ENCODE assay signal across 2 cellular contexts in the genomic region with DNA sequence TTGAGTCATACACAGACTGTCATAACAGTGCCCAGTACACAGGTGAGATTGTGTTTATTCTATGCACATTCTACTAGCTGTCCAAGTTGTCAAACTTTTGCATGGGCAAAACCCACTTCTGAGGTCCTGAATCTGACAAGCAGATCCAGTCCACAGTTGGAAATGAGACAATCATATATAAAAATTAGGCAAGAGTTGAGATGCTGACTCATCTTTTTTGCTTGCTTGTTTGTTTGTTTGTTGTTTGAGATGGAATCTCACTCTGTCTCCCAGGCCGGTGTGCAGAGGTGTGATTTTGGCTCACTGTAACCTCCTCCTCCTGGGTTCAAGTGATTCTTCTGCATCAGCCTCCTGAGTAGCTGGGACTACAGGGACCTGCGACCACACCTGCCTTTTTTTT.
TF ChIP-seq lines count a peak whose summit lies in the region.

No MANE protein-coding gene starts in this region.

TF ChIP-seq in HepG2, 621 proteins besides CTCF, POLR2A, EP300 and RAD21 (continued from another document):
- TF ChIP-seq ZNF83 (CRISPR knock-in tag; IDR thresholded peaks at IDR 0.05; ENCODE audit: borderline replicate concordance) (no peak), SIN3A (IDR thresholded peaks at IDR 0.05; ENCODE audit: borderline replicate concordance, low read depth, low read length) (no peak), SRSF9 (IDR thresholded peaks at IDR 0.05; ENCODE audit: borderline replicate concordance, insufficient read depth, low read depth, low read length, poor library complexity, severe bottlenecking) (no peak), MAFK (conservative IDR thresholded peaks at IDR 0.05 in 1 of 2, IDR thresholded peaks at IDR 0.05 in 1 of 2; ENCODE audit: low read length in 2 of 2) (peak; percentile 39 to 84; a peak in 3 of 4 replicates), ZNF180 (CRISPR knock-in tag; IDR thresholded peaks at IDR 0.05; ENCODE audit: borderline replicate concordance, low read depth) (no peak)
- TF ChIP-seq, protein P1, sequence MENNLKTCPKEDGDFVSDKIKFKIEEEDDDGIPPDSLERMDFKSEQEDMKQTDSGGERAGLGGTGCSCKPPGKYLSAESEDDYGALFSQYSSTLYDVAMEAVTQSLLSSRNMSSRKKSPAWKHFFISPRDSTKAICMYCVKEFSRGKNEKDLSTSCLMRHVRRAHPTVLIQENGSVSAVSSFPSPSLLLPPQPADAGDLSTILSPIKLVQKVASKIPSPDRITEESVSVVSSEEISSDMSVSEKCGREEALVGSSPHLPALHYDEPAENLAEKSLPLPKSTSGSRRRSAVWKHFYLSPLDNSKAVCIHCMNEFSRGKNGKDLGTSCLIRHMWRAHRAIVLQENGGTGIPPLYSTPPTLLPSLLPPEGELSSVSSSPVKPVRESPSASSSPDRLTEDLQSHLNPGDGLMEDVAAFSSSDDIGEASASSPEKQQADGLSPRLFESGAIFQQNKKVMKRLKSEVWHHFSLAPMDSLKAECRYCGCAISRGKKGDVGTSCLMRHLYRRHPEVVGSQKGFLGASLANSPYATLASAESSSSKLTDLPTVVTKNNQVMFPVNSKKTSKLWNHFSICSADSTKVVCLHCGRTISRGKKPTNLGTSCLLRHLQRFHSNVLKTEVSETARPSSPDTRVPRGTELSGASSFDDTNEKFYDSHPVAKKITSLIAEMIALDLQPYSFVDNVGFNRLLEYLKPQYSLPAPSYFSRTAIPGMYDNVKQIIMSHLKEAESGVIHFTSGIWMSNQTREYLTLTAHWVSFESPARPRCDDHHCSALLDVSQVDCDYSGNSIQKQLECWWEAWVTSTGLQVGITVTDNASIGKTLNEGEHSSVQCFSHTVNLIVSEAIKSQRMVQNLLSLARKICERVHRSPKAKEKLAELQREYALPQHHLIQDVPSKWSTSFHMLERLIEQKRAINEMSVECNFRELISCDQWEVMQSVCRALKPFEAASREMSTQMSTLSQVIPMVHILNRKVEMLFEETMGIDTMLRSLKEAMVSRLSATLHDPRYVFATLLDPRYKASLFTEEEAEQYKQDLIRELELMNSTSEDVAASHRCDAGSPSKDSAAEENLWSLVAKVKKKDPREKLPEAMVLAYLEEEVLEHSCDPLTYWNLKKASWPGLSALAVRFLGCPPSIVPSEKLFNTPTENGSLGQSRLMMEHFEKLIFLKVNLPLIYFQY (CRISPR knock-in tag; IDR thresholded peaks at IDR 0.05; ENCODE audit: borderline replicate concordance), result no peak

TF ChIP-seq in A549, 52 proteins besides CTCF, POLR2A, EP300 and RAD21 (continued from another document):
- TF ChIP-seq MAFK (IDR thresholded peaks at IDR 0.05; ENCODE audit: partially characterized antibody), result peak; percentile 22
